In the genomic region with DNA sequence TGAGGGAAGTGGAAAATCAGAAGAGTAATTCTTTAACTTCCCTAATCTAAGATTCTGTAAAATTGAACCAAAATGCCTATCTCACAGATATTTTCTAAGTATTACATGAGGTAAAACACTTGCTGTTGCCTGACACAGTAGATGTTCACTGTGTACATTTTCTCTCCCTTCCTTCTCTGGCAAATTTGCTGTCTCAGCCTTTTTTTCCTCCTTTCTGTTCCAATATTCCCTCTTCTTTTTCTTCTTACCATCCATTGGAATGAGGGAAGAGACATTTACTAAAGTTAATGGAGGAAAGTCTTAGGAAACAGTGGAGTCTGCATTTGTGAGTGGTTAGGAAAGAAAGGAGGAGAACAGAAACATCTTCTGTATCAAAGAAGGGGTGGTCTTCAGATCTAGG, we compare ENCODE assay signal across 30 cellular contexts.
"Had no signal": no experiment of that assay in that cellular context is flagged by ENCODE, and none has a peak within 500 bp of the region (broad histone marks: within the 10 kb centered on the region; RNA-seq: fewer than 3 reads in every experiment).

No MANE protein-coding gene starts in this region.

- H3K27me3 ChIP-seq: adrenal gland, ascending aorta, cardiac muscle cell had no signal

- H3K9me3 ChIP-seq: adrenal gland, ascending aorta had no signal

- H3K36me3 ChIP-seq: adrenal gland, ascending aorta had no signal

- FAIRE-seq: bronchial epithelial cell, TTC549 had no signal

- ATAC-seq: activated CD8-positive, alpha-beta memory T cell treated with anti-CD3 and anti-CD28 coated beads, Interleukin-2, amount 10 ng/mL, durations not matched to agents 7 days and 5 days; activated CD8-positive, alpha-beta T cell treated with anti-CD3 and anti-CD28 coated beads, Interleukin-2, amount 10 ng/mL, durations not matched to agents 7 days and 5 days; activated naive CD4-positive, alpha-beta T cell treated with anti-CD3 and anti-CD28 coated beads, Interleukin-2, amount 50 U/mL, for 72 hours had no signal

- DNase-seq: activated B cell treated with CpG ODN at 0.5 μM for 24 hours; activated CD4-positive, alpha-beta memory T cell treated with anti-CD3 and anti-CD28 coated beads, Interleukin-2, amount 10 ng/mL, durations not matched to agents 7 days and 5 days; activated CD4-positive, alpha-beta T cell treated with anti-CD3 and anti-CD28 coated beads for 48 hours; activated CD4-positive, alpha-beta T cell treated with anti-CD3 and anti-CD28 coated beads, Interleukin-2, amount 10 ng/mL, durations not matched to agents 7 days and 5 days; activated CD4-positive, alpha-beta T cell treated with anti-CD3 and anti-CD28 coated beads, Interleukin-2, amount 50 U/mL, for 48 hours; activated CD4-positive, CD25-positive, alpha-beta regulatory T cell treated with anti-CD3 and anti-CD28 coated beads, Interleukin-2, amount 50 U/mL, for 72 hours; activated CD8-positive, alpha-beta memory T cell treated with anti-CD3 and anti-CD28 coated beads for 24 hours; activated CD8-positive, alpha-beta memory T cell treated with anti-CD3 and anti-CD28 coated beads, Interleukin-2, amount 10 ng/mL, durations not matched to agents 7 days and 5 days; activated CD8-positive, alpha-beta memory T cell treated with anti-CD3 and anti-CD28 coated beads, Interleukin-2, amount 50 U/mL, for 48 hours; activated CD8-positive, alpha-beta T cell treated with anti-CD3 and anti-CD28 coated beads, Interleukin-2, amount 10 ng/mL, durations not matched to agents 7 days and 5 days; activated effector memory CD4-positive, alpha-beta T cell treated with Interleukin-2 at 50 U/mL for 16 hours; activated gamma-delta T cell; activated naive CD4-positive, alpha-beta T cell treated with anti-CD3 and anti-CD28 coated beads for 36 hours; activated naive CD4-positive, alpha-beta T cell treated with anti-CD3 and anti-CD28 coated beads, Interleukin-2, amount 50 U/mL, for 16 hours; activated naive CD8-positive, alpha-beta T cell treated with anti-CD3 and anti-CD28 coated beads for 36 hours; activated T-cell treated with anti-CD3 and anti-CD28 coated beads, Interleukin-2, amount 50 U/mL, for 24 hours; activated T-cell treated with anti-CD3 and anti-CD28 coated beads, Interleukin-2, amount 50 U/mL, for 48 hours; adrenal gland; amniotic stem cell; caudate nucleus; cerebellar nuclear complex; T-helper 1 cell; T-helper 2 cell; T-helper 9 cell had no signal

- H3K4me3 ChIP-seq: adrenal gland, ascending aorta, cardiac muscle cell had no signal

- H3K4me1 ChIP-seq: adrenal gland, ascending aorta had no signal

- H3K27ac ChIP-seq: adrenal gland, ascending aorta, cardiac muscle cell, VCaP had no signal
